ENCODE assay signal across 12 cellular contexts in genomic region chr3:196735751-196736150, GRCh38. TPM values are rescaled to one million over a fixed set of nuclear protein-coding genes. Genes with fewer than 3 reads are reported as not detected.
DNase-seq lines count a peak whose midpoint lies in the region; ATAC-seq and TF ChIP-seq lines count a peak whose summit lies in the region.
"Had no signal": no experiment of that assay in that cellular context is flagged by ENCODE, and none has a peak within 500 bp of the region (broad histone marks: within the 10 kb centered on the region; RNA-seq: fewer than 3 reads in every experiment).

No MANE protein-coding gene starts in this region.

- no peak for TF ChIP-seq CTCF in endothelial cell (IDR thresholded peaks at IDR 0.05; ENCODE audit: unreplicated experiment)

- no peak overlapping the region for H3K27ac Mint-ChIP-seq in endothelial cell (ENCODE audit: unreplicated experiment)
- H3K27ac Mint-ChIP-seq: H9 had no signal

- no peak for ATAC-seq in GM18907 (IDR thresholded peaks at IDR 0.05; ENCODE audit: unreplicated experiment)
- no peak for ATAC-seq in GM21528 (IDR thresholded peaks at IDR 0.05; ENCODE audit: low FRiP score, unreplicated experiment)

- H3K27me3 Mint-ChIP-seq in endothelial cell (ENCODE audit: unreplicated experiment): peaks cover 4% of the 10 kb centered on the region

- DNase-seq in GM04503 (ENCODE audit: low read depth) (peak; percentile 23), M059J (ENCODE audit: low read depth) (peak; percentile 35), fibroblast of peridontal ligament (ENCODE audit: extremely low read depth) (peak; percentile 26), dermis blood vessel endothelial cell (no peak), endothelial cell (ENCODE audit: low spot score) (no peak)
- DNase-seq: H9, NCI-H1417 treated with DMSO at 0.1 percent for 48 hours, NCI-H1930, NCI-H774, PC-9 had no signal

- H3K4me3 Mint-ChIP-seq in endothelial cell (ENCODE audit: unreplicated experiment): no peak overlapping the region
- H3K4me3 Mint-ChIP-seq: H9 had no signal

- peaks cover 5% of the 10 kb centered on the region for H3K4me1 Mint-ChIP-seq in endothelial cell (ENCODE audit: unreplicated experiment)

- no peaks in the 10 kb centered on the region for H3K9me3 Mint-ChIP-seq in endothelial cell (ENCODE audit: unreplicated experiment)

- peaks cover 30% of the 10 kb centered on the region for H3K36me3 Mint-ChIP-seq in endothelial cell (ENCODE audit: low read depth, unreplicated experiment)

RNA-seq across cellular contexts. Expression of gene PAK2, which starts 3.9 kb away (rescaled TPM):
- total RNA-seq in M059J (2014; rRNA removed; shearing (Covaris generic)): 35.2 and 57.4 TPM in 2 replicates
- total RNA-seq in dermis blood vessel endothelial cell (81.5 and 186 TPM in 2 replicates), endothelial cell (ENCODE audit: unreplicated experiment) (116 TPM)

RNA-seq across cellular contexts. Expression of gene PIGX, which starts 23.6 kb away (rescaled TPM):
- 57.4 and 77.0 TPM in 2 replicates for total RNA-seq in M059J (2014; rRNA removed; shearing (Covaris generic))
- 34.4 and 44.0 TPM in 2 replicates for total RNA-seq in dermis blood vessel endothelial cell
- total RNA-seq in endothelial cell (ENCODE audit: unreplicated experiment): 35.7 TPM

RNA-seq across cellular contexts. Expression of gene CEP19, which starts 23.7 kb away (rescaled TPM):
- total RNA-seq in M059J (2014; rRNA removed; shearing (Covaris generic)): 9.0 and 11.2 TPM in 2 replicates
- 6.8 and 9.0 TPM in 2 replicates for total RNA-seq in dermis blood vessel endothelial cell
- total RNA-seq in endothelial cell (ENCODE audit: unreplicated experiment): 6.0 TPM

Comparison
In these comparisons a context has a peak if more than half of its experiments do, and no peak if none do; other contexts are left out.
1. DNase-seq: peak in GM04503 (single experiment), M059J (single experiment) and fibroblast of peridontal ligament (single experiment); none in dermis blood vessel endothelial cell (single experiment) and endothelial cell (single experiment).